8 cellular contexts compared by ENCODE assay signal in genomic region chr15:23857028-23857641, GRCh38.
DNase-seq lines count a peak whose midpoint lies in the region; ATAC-seq and TF ChIP-seq lines count a peak whose summit lies in the region.

No MANE protein-coding gene starts in this region.

- ATAC-seq in GM18870 (IDR thresholded peaks at IDR 0.05; ENCODE audit: unreplicated experiment) = no peak
- ATAC-seq in HG02642 (IDR thresholded peaks at IDR 0.05; ENCODE audit: poor library complexity, unreplicated experiment) = no peak
- ATAC-seq in naive thymus-derived CD8-positive, alpha-beta T cell = no peak

- H3K4me1 Mint-ChIP-seq in naive thymus-derived CD8-positive, alpha-beta T cell = no peaks in the 10 kb centered on the region

- H3K27ac ChIP-seq in HUES48 (ENCODE audit: low read depth, low read length) = no peak overlapping the region
- no peak overlapping the region for H3K27ac ChIP-seq in SJCRH30
- H3K27ac ChIP-seq in vagina = no peak overlapping the region

- H3K4me1 ChIP-seq in HUES48 (ENCODE audit: control insufficient read depth, insufficient read depth, low read length) (no peaks in the 10 kb centered on the region), SJCRH30 (peaks cover 27% of the 10 kb centered on the region), vagina (no peaks in the 10 kb centered on the region)

- H3K9me3 ChIP-seq in HUES48 (ENCODE audit: control insufficient read depth, insufficient read depth, low read length) = peaks cover 36% of the 10 kb centered on the region
- H3K9me3 ChIP-seq in SJCRH30 (replicated peaks) = no peaks in the 10 kb centered on the region
- H3K9me3 ChIP-seq in vagina = no peaks in the 10 kb centered on the region

- peaks cover 0 to 5% (median 0%) of the 10 kb centered on the region in 9 donors for H3K9me3 Mint-ChIP-seq in naive thymus-derived CD8-positive, alpha-beta T cell

- H3K9ac ChIP-seq in HUES48 (ENCODE audit: low read depth, low read length) = no peak overlapping the region

- no peak for TF ChIP-seq POLR2A in vagina (IDR thresholded peaks at IDR 0.05)

- H3K27ac Mint-ChIP-seq in naive thymus-derived CD8-positive, alpha-beta T cell = no peak overlapping the region

- no peaks in the 10 kb centered on the region for H3K36me3 ChIP-seq in HUES48 (ENCODE audit: control insufficient read depth, insufficient read depth, low read length)
- H3K36me3 ChIP-seq in SJCRH30 = no peaks in the 10 kb centered on the region
- no peaks in the 10 kb centered on the region for H3K36me3 ChIP-seq in vagina

- TF ChIP-seq CTCF in vagina (IDR thresholded peaks at IDR 0.05) = peak in 2 of 3 experiments; percentile 28 to 57

- H3K27me3 Mint-ChIP-seq in naive thymus-derived CD8-positive, alpha-beta T cell = peaks cover 0 to 47% (median 14%) of the 10 kb centered on the region in 5 donors

- intact Hi-C loops in vagina (cut with DNase I) = loop anchor here (5.0 kb wide), 1 partner anchor 210 kb away; the partner anchor contains the start of gene MAGEL2

- H3K27me3 ChIP-seq in HUES48 (ENCODE audit: control insufficient read depth, insufficient read depth, low read length) (no peaks in the 10 kb centered on the region), SJCRH30 (no peaks in the 10 kb centered on the region; the same call in 1 of the 2 replicates), vagina (no peaks in the 10 kb centered on the region)

- no peaks in the 10 kb centered on the region for H3K36me3 Mint-ChIP-seq in naive thymus-derived CD8-positive, alpha-beta T cell

- H3K4me3 Mint-ChIP-seq in naive thymus-derived CD8-positive, alpha-beta T cell = no peak overlapping the region

- POLR2A ChIA-PET in naive thymus-derived CD8-positive, alpha-beta T cell (lab: Charles Lee) = no interaction called here

- peak overlapping the region; percentile 54; the same call in 1 of the 2 replicates for H3K4me3 ChIP-seq in HUES48 (ENCODE audit: low read depth, low read length)
- H3K4me3 ChIP-seq in SJCRH30 = no peak overlapping the region
- H3K4me3 ChIP-seq in vagina = no peak overlapping the region

- DNase-seq in AG20443 (ENCODE audit: low spot score) (peak; percentile 18), SJCRH30 (peak; percentile 47 to 77), iris pigment epithelial cell (ENCODE audit: low read depth) (peak; percentile 54), vagina (ENCODE audit: extremely low spot score in 2 of 2) (no peak)
- no peak for DNase-seq in naive thymus-derived CD8-positive, alpha-beta T cell

Comparison
In these comparisons a context has a peak if more than half of its experiments do, and no peak if none do; other contexts are left out.
1. DNase-seq: peak in AG20443 (single experiment), SJCRH30 (2 of 2) and iris pigment epithelial cell (single experiment); none in vagina (0 of 2) and naive thymus-derived CD8-positive, alpha-beta T cell (0 of 10).